ENCODE assay signal across 8 cellular contexts in genomic region chr13:28138012-28138755, GRCh38. TPM values are rescaled to one million over a fixed set of nuclear protein-coding genes. Genes with fewer than 3 reads are reported as not detected.
A peak's percentile ranks its signal among the peaks of the same experiment; 100 is the strongest.
DNase-seq lines count a peak whose midpoint lies in the region; ATAC-seq and TF ChIP-seq lines count a peak whose summit lies in the region.

TSS of gene PAN3 (plus strand) at chr13:28138545. CDS start at chr13:28138658, 113 bp downstream.

- H3K36me3 ChIP-seq in colonic mucosa = no peaks in the 10 kb centered on the region

- ATAC-seq in GM19023 (IDR thresholded peaks at IDR 0.05; ENCODE audit: unreplicated experiment) (peak; percentile 50), HG03280 (IDR thresholded peaks at IDR 0.05; ENCODE audit: unreplicated experiment) (peak; percentile 64), left colon (peak; percentile 77)

- DNase-seq in AG20443 (ENCODE audit: low spot score) = peak; percentile 97
- peak; percentile 51 for DNase-seq in NCI-H524 treated with DMSO at 0.1 percent for 48 hours (lab: John Stamatoyannopoulos, UW)
- DNase-seq in activated CD4-positive, alpha-beta T cell treated with anti-CD3 and anti-CD28 coated beads for 48 hours = peak; percentile 93
- DNase-seq in colonic mucosa = peak; percentile 96
- peak; percentile 91 to 94 for DNase-seq in left colon
- peak; percentile 90 for DNase-seq in stimulated activated CD4-positive, alpha-beta T cell treated with anti-CD3 and anti-CD28 coated beads, Interleukin-1b, Interleukin-23, amount 100 ng/mL, for 48 hours

- H3K4me1 ChIP-seq in colonic mucosa = no peaks in the 10 kb centered on the region

- TF ChIP-seq CTCF in colonic mucosa (IDR thresholded peaks at IDR 0.05) = no peak

- intact Hi-C loops in colonic mucosa (cut with DNase I) (no loop called here), left colon (cut with DNase I, micrococcal nuclease) (no loop called here)

- peak within 1 kb of the TSS; percentile 84 to 99 for H3K9ac ChIP-seq in colonic mucosa (ENCODE audit: low read depth in 2 of 2, low read length in 2 of 2)

- H3K27me3 ChIP-seq in colonic mucosa = no peaks in the 10 kb centered on the region

- H3K9me3 ChIP-seq in colonic mucosa = no peaks in the 10 kb centered on the region

- peak within 1 kb of the TSS; percentile 99 for H3K27ac ChIP-seq in colonic mucosa

- H3K4me3 ChIP-seq in colonic mucosa = peak within 1 kb of the TSS; percentile 84

RNA-seq across cellular contexts. Expression of gene PAN3, which starts in this region (rescaled TPM):
- total RNA-seq in colonic mucosa (10 to 100 TPM; 29.3 to 38.7 TPM), left colon (10 to 100 TPM; 30.7 to 37.0 TPM)

Comparison
In these comparisons a context has a peak if more than half of its experiments do, and no peak if none do; other contexts are left out.
1. Peak in every context shown above with its lines: DNase-seq, ATAC-seq, H3K4me3 ChIP-seq and H3K27ac ChIP-seq.